10 cellular contexts compared by ENCODE assay signal in the genomic region with DNA sequence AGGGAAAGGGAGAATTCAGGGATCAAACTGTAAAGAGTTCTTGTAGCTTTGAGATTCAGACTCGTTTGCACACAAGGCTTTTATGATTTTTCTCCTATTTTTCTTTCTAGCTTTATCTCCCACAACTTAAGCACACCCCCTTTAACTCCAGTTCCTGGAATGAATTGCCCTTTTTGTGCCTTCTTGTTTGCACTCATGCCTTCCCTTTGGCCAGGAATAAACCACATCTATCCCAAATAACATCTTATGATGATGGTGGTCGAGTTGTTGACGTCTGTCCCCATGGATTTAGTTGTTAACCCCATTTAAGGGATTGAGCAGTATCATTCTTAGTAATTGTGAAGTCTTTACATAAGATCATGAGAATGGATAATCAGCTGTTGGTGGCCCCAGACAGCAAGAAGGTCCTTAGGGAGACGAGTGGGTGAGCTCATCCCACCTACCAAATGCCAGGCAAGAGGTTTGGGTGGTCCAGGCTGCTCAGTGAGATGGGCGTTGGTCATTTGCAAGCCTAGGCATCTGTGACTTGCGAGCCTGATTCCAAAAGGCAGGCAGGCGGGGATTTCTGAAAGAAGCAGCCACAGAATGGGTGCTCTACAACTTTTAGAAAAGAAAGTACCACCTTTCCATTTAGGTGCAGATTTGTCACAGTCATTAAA. TPM values are rescaled to one million over a fixed set of nuclear protein-coding genes. Genes with fewer than 3 reads are reported as not detected.
DNase-seq lines count a peak whose midpoint lies in the region; ATAC-seq, FAIRE-seq and TF ChIP-seq lines count a peak whose summit lies in the region.
"Had no signal": no experiment of that assay in that cellular context is flagged by ENCODE, and none has a peak within 500 bp of the region (broad histone marks: within the 10 kb centered on the region; RNA-seq: fewer than 3 reads in every experiment).

No MANE protein-coding gene starts in this region.

- H3K4me1 ChIP-seq in DND-41 (ENCODE audit: insufficient read depth, low read length) (peaks cover 52% of the 10 kb centered on the region), OCI-LY3 (ENCODE audit: low read length) (peaks cover 23% of the 10 kb centered on the region), endothelial cell of umbilical vein (ENCODE audit: control insufficient read depth, extremely low read depth, insufficient read depth, low read length) (peaks cover 45% of the 10 kb centered on the region), trophoblast cell (ENCODE audit: control insufficient read depth in 1 of 2, insufficient read depth in 2 of 2, low read length in 2 of 2) (peaks cover 7 to 8% of the 10 kb centered on the region in 2 experiments)

- H3K4me2 ChIP-seq in DND-41 (ENCODE audit: insufficient read depth, low read length) (peak overlapping the region; percentile 85), OCI-LY3 (ENCODE audit: low read length) (peak overlapping the region; percentile 79), endothelial cell of umbilical vein (ENCODE audit: insufficient read depth, low read length) (peak overlapping the region; percentile 99), trophoblast cell (ENCODE audit: low read length) (peak overlapping the region; percentile 60)

- H3K4ac ChIP-seq in trophoblast cell (ENCODE audit: low read depth, low read length): peak overlapping the region; percentile 65

- H4K12ac ChIP-seq in trophoblast cell (ENCODE audit: low read depth, low read length): no peak overlapping the region

- TF ChIP-seq CTCF in DND-41 (IDR thresholded peaks at IDR 0.05; ENCODE audit: borderline replicate concordance, extremely low read depth, low read length, poor library complexity, severe bottlenecking) (no peak), OCI-LY3 (IDR thresholded peaks at IDR 0.05; ENCODE audit: low read depth, low read length) (no peak), endothelial cell of umbilical vein (IDR thresholded peaks at IDR 0.05; ENCODE audit: extremely low read depth in 1 of 2, insufficient read depth in 1 of 2, low read depth in 1 of 2, low read length in 2 of 2) (no peak)

- DNase-seq in DND-41 (no peak), endothelial cell of umbilical vein (ENCODE audit: low read depth, low spot score) (peak; percentile 59), trophoblast cell (no peak), hippocampal formation (lab: John Stamatoyannopoulos, UW) (no peak), middle frontal gyrus (ENCODE audit: extremely low spot score, low spot score) (no peak), NOMO-1 treated with DMSO at 0.1 percent for 48 hours (lab: John Stamatoyannopoulos, UW; ENCODE audit: unreplicated experiment) (no peak), SHP77 (lab: John Stamatoyannopoulos, UW) (no peak)
- DNase-seq: stimulated activated CD4-positive, alpha-beta T cell treated with anti-CD3 and anti-CD28 coated beads, Interleukin-12 subunit alpha, Interleukin-12 subunit beta, amount 100 ng/mL, for 4 hours; T1000 had no signal

- H4K91ac ChIP-seq in trophoblast cell (ENCODE audit: low read depth, low read length): no peak overlapping the region

- H3K79me2 ChIP-seq in DND-41 (ENCODE audit: insufficient read depth, low read length) (peaks cover 72% of the 10 kb centered on the region), OCI-LY3 (ENCODE audit: low read length) (peaks cover 68% of the 10 kb centered on the region), endothelial cell of umbilical vein (ENCODE audit: control insufficient read depth, insufficient read depth, low read length) (peaks cover 66% of the 10 kb centered on the region), trophoblast cell (ENCODE audit: control insufficient read depth, insufficient read depth, low read length, poor library complexity) (peaks cover 16% of the 10 kb centered on the region)

- no peak for TF ChIP-seq POLR2A in endothelial cell of umbilical vein (IDR thresholded peaks at IDR 0.05; ENCODE audit: low read depth, low read length)

- intact Hi-C loops in endothelial cell of umbilical vein (cut with micrococcal nuclease): loop anchor here (1.0 to 5.0 kb wide), 3 partner anchors 16 to 1155 kb away; no protein-coding TSS in a partner anchor

- H3K36me3 ChIP-seq in DND-41 (ENCODE audit: insufficient read depth, low read length): peaks cover 58% of the 10 kb centered on the region
- peaks cover 29% of the 10 kb centered on the region for H3K36me3 ChIP-seq in OCI-LY3 (replicated peaks; ENCODE audit: low read depth, low read length)
- H3K36me3 ChIP-seq in endothelial cell of umbilical vein (ENCODE audit: control insufficient read depth in 2 of 2, extremely low read depth in 1 of 2, insufficient read depth in 2 of 2, low read length in 2 of 2): no peaks in the 10 kb centered on the region
- H3K36me3 ChIP-seq in trophoblast cell (ENCODE audit: control insufficient read depth in 1 of 2, insufficient read depth in 2 of 2, low read length in 2 of 2): peaks cover 4 to 7% of the 10 kb centered on the region in 2 experiments

- FAIRE-seq in endothelial cell of umbilical vein (lab: Jason Lieb, UNC): peak; percentile 8

- WGBS in trophoblast cell (ENCODE audit: extremely low coverage, insufficient coverage, insufficient read length): no CpG with 5 or more reads among the region's 7 CpGs

- H3K27ac ChIP-seq in DND-41 (ENCODE audit: low read length): peak overlapping the region; percentile 42; the same call in 1 of the 2 replicates
- no peak overlapping the region for H3K27ac ChIP-seq in OCI-LY3 (ENCODE audit: low read length)
- peak overlapping the region; percentile 19 for H3K27ac ChIP-seq in endothelial cell of umbilical vein (ENCODE audit: insufficient read depth, low read depth, low read length)
- H3K27ac ChIP-seq in trophoblast cell (ENCODE audit: low read depth, low read length): no peak overlapping the region

- no peak overlapping the region for H2AK5ac ChIP-seq in trophoblast cell (ENCODE audit: low read length)

- H4K8ac ChIP-seq in trophoblast cell (ENCODE audit: low read depth, low read length): no peak overlapping the region

- H3K18ac ChIP-seq in trophoblast cell (ENCODE audit: low read length): no peak overlapping the region

- H3K79me1 ChIP-seq in trophoblast cell (ENCODE audit: low read length): peaks cover 12% of the 10 kb centered on the region

- H2BK12ac ChIP-seq in trophoblast cell (ENCODE audit: low read length): no peak overlapping the region

- dilution Hi-C loops in endothelial cell of umbilical vein (cut with MboI; ENCODE audit: extremely low pct_ligation_motif_present, low sequenced_read_pairs): no loop called here

- H3K9me3 ChIP-seq in DND-41 (ENCODE audit: insufficient read depth, low read length, severe bottlenecking): no peaks in the 10 kb centered on the region
- no peaks in the 10 kb centered on the region for H3K9me3 ChIP-seq in OCI-LY3 (ENCODE audit: insufficient read depth, low read length)
- no peaks in the 10 kb centered on the region for H3K9me3 ChIP-seq in endothelial cell of umbilical vein (replicated peaks; ENCODE audit: control insufficient read depth, insufficient read depth, low read length)
- no peaks in the 10 kb centered on the region for H3K9me3 ChIP-seq in trophoblast cell (ENCODE audit: insufficient read depth, low read depth, low read length)

- H2AFZ ChIP-seq in DND-41 (ENCODE audit: low read depth, low read length) (no peak overlapping the region), OCI-LY3 (ENCODE audit: low read depth, low read length) (no peak overlapping the region), endothelial cell of umbilical vein (ENCODE audit: low read depth, low read length) (no peak overlapping the region), trophoblast cell (ENCODE audit: insufficient read depth, low read length, poor library complexity) (no peak overlapping the region)

- no peak overlapping the region for H2BK5ac ChIP-seq in trophoblast cell (ENCODE audit: low read depth, low read length, poor library complexity)

- no peaks in the 10 kb centered on the region for H3K9me1 ChIP-seq in endothelial cell of umbilical vein (replicated peaks; ENCODE audit: control insufficient read depth, extremely low read depth, insufficient read depth, low read length)

- H4K20me1 ChIP-seq in DND-41 (ENCODE audit: insufficient read depth, low read length) (peaks cover 60% of the 10 kb centered on the region), OCI-LY3 (ENCODE audit: insufficient read depth, low read length) (peaks cover 46% of the 10 kb centered on the region), endothelial cell of umbilical vein (replicated peaks; ENCODE audit: control insufficient read depth, extremely low read depth, insufficient read depth, low read length) (peaks cover 6% of the 10 kb centered on the region)

- no peaks in the 10 kb centered on the region for H3K27me3 ChIP-seq in DND-41 (ENCODE audit: insufficient read depth, low read length, poor library complexity)
- H3K27me3 ChIP-seq in OCI-LY3 (ENCODE audit: low read depth, low read length): no peaks in the 10 kb centered on the region
- H3K27me3 ChIP-seq in endothelial cell of umbilical vein (ENCODE audit: control insufficient read depth in 2 of 2, insufficient read depth in 2 of 2, low read length in 2 of 2): no peaks in the 10 kb centered on the region
- H3K27me3 ChIP-seq in trophoblast cell (ENCODE audit: insufficient read depth, low read length): no peaks in the 10 kb centered on the region

- H3K4me3 ChIP-seq in DND-41 (ENCODE audit: low read depth in 1 of 2, low read length in 2 of 2): peak overlapping the region; percentile 93 to 96
- H3K4me3 ChIP-seq in OCI-LY3 (ENCODE audit: low read length): peak overlapping the region; percentile 93
- H3K4me3 ChIP-seq in endothelial cell of umbilical vein (replicated peaks in 1 of 3; ENCODE audit: insufficient read depth in 1 of 3, low read depth in 1 of 3, low read length in 3 of 3): peak overlapping the region; percentile 72 to 98 (median 97)
- no peak overlapping the region for H3K4me3 ChIP-seq in trophoblast cell (ENCODE audit: low read depth, low read length)

- H3K14ac ChIP-seq in trophoblast cell (ENCODE audit: low read length): no peak overlapping the region

- POLR2A ChIA-PET in endothelial cell of umbilical vein (lab: Charles Lee): interaction anchor here (3.9 kb wide), 1 partner anchor 16 kb away, joined by 12 read pairs; no protein-coding TSS in a partner anchor

- CTCF ChIA-PET in endothelial cell of umbilical vein (lab: Charles Lee): interaction anchor here (1.0 to 6.7 kb wide), 6 partner anchors 16 to 185 kb away, joined by 5 to 54 read pairs (median 13); partner anchors contain the start of gene MYLK4

- H3K23ac ChIP-seq in trophoblast cell (ENCODE audit: low read length): no peak overlapping the region

- TSS peak; percentile 23 for BruUV-seq in endothelial cell of umbilical vein (replicated peaks; lab: Mats Ljungman, UMichigan)

- H3K9ac ChIP-seq in DND-41 (ENCODE audit: low read depth, low read length): peak overlapping the region; percentile 91
- peak overlapping the region; percentile 71; the same call in 1 of the 2 replicates for H3K9ac ChIP-seq in OCI-LY3 (ENCODE audit: low read length)
- peak overlapping the region; percentile 94 for H3K9ac ChIP-seq in endothelial cell of umbilical vein (replicated peaks; ENCODE audit: extremely low read depth, insufficient read depth, low read length)
- no peak overlapping the region for H3K9ac ChIP-seq in trophoblast cell (ENCODE audit: low read length)

- ATAC-seq in DND-41 (ENCODE audit: insufficient read depth, low read depth): no peak

- no peak overlapping the region for H2BK120ac ChIP-seq in trophoblast cell (ENCODE audit: insufficient read depth, low read length, poor library complexity)

RNA-seq across cellular contexts. Expression of gene WRNIP1, which starts 2.3 kb away (rescaled TPM):
- total RNA-seq in endothelial cell of umbilical vein: 47.7 and 50.1 TPM in 2 replicates
- 54.5 and 68.9 TPM in 2 replicates for polyA plus RNA-seq in endothelial cell of umbilical vein
- 56.2 and 64.2 TPM in 2 replicates for polyA plus RNA-seq in endothelial cell of umbilical vein (2011; cell fraction: cytosol; rRNA removed)
- polyA plus RNA-seq in endothelial cell of umbilical vein (2011; cell fraction: nucleus; rRNA removed): 59.4 and 59.7 TPM in 2 replicates
- polyA plus RNA-seq in endothelial cell of umbilical vein (2012): 44.9 and 45.1 TPM in 2 replicates
- 55.8 and 60.5 TPM in 2 replicates for polyA minus RNA-seq in endothelial cell of umbilical vein
- polyA minus RNA-seq in endothelial cell of umbilical vein (2011; cell fraction: cytosol; rRNA and poly(A)+ RNA removed): 27.8 TPM
- polyA minus RNA-seq in endothelial cell of umbilical vein (2011; cell fraction: nucleus; rRNA and poly(A)+ RNA removed): 26.4 and 31.4 TPM in 2 replicates
- polyA plus RNA-seq in trophoblast cell (2013): 27.7 and 28.1 TPM in 2 replicates

RNA-seq across cellular contexts. Expression of gene MYLK4, which starts 16.7 kb away (rescaled TPM):
- total RNA-seq in endothelial cell of umbilical vein: 0.32 and 0.62 TPM in 2 replicates
- 0.29 and 0.41 TPM in 2 replicates for polyA plus RNA-seq in endothelial cell of umbilical vein
- 0.23 and 0.27 TPM in 2 replicates for polyA plus RNA-seq in endothelial cell of umbilical vein (2011; cell fraction: cytosol; rRNA removed)
- polyA plus RNA-seq in endothelial cell of umbilical vein (2011; cell fraction: nucleus; rRNA removed): 1.9 and 2.3 TPM in 2 replicates
- 0.42 and 0.44 TPM in 2 replicates for polyA plus RNA-seq in endothelial cell of umbilical vein (2012)
- polyA minus RNA-seq in endothelial cell of umbilical vein: 0.51 and 0.78 TPM in 2 replicates
- not detected for polyA minus RNA-seq in endothelial cell of umbilical vein (2011; cell fraction: cytosol; rRNA and poly(A)+ RNA removed)
- 0.87 and 0.91 TPM in 2 replicates for polyA minus RNA-seq in endothelial cell of umbilical vein (2011; cell fraction: nucleus; rRNA and poly(A)+ RNA removed)
- 0.27 and 0.28 TPM in 2 replicates for polyA plus RNA-seq in trophoblast cell (2013)

Comparison
In these comparisons a context has a peak if more than half of its experiments do, and no peak if none do; other contexts are left out.
1. H3K27ac ChIP-seq: peak in DND-41 (single experiment) and endothelial cell of umbilical vein (single experiment); none in OCI-LY3 (single experiment) and trophoblast cell (single experiment).
2. Peak in every context shown above with its lines, with median percentiles within 50 percentile points of each other: H3K4me2 ChIP-seq.